ENCODE assay signal across 8 cellular contexts in the genomic region with DNA sequence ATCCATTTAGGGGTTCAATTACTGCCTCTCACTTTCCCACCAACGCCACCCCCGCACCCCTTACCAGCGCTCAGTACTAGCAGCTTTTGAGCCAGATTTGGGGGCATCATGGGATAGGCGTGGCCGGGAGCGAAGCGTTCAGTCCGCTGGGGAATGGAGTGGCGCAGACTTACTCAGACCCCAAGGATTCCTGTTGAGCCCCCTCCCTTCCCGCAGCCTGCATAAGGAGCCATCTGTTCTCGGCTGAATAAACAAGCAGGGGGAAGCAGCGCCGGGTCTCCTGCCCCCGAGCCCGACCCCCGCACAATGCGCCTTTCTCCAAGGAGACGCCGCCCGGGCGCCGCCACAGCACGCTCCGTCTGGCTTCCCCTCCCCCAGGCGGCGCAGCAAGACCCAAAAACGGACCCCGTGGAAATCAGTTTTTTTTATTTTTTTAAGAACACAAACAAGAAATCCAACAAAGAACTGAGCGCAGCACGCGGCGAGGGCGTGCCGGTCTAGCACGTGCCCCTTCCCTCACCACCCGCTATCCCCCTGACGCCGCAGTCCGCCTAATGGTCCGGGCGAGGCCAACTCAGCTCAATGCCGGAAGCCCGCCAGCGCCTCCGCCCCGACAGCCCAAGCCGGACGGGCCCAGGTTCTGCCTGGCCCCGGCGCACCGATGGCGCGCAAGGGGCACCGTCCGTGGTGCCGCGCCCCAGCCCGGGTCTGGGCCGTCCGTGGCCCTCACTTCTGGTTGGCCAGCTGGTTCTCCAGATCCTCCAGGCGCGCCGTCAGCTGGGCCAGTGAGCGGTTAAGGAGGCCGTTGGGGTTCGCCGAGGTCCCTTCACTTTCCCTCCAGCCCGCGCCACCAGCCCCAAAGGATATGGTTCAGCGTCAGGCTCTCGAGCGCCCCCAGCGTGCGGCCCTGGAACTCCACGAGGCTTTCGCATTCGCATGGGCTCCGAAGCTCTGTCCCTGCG. TPM values are rescaled to one million over a fixed set of nuclear protein-coding genes. Genes with fewer than 3 reads are reported as not detected.
DNase-seq lines count a peak whose midpoint lies in the region; ATAC-seq and TF ChIP-seq lines count a peak whose summit lies in the region.

No MANE protein-coding gene starts in this region.

- H3K4me2 ChIP-seq in H9 (ENCODE audit: insufficient read depth, insufficient read length, low read length) = peak overlapping the region; percentile 64

- H3K9me3 ChIP-seq in H9 (ENCODE audit: control insufficient read depth, low read depth, low read length) = no peaks in the 10 kb centered on the region
- no peaks in the 10 kb centered on the region for H3K9me3 ChIP-seq in colonic mucosa

- peak; percentile 99 for TF ChIP-seq CTCF in C4-2B (conservative IDR thresholded peaks at IDR 0.05)
- peak; percentile 93 for TF ChIP-seq CTCF in H9 (conservative IDR thresholded peaks at IDR 0.05)
- peak; percentile 94 for TF ChIP-seq CTCF in colonic mucosa (IDR thresholded peaks at IDR 0.05)

- H4K91ac ChIP-seq in H9 (ENCODE audit: insufficient read length, low read depth, low read length) = no peak overlapping the region

- peaks cover 8 to 13% of the 10 kb centered on the region in 2 experiments for H3K4me1 Mint-ChIP-seq in H9

- peak overlapping the region; percentile 62 for H3K4me3 ChIP-seq in colonic mucosa

- H2BK12ac ChIP-seq in H9 (ENCODE audit: insufficient read length, low read depth, low read length) = peak overlapping the region; percentile 36

- H3K4me3 Mint-ChIP-seq in H9 = peak overlapping the region; percentile 71 to 79

- peaks cover 21% of the 10 kb centered on the region in 2 experiments for H3K9me3 Mint-ChIP-seq in H9

- H4K20me1 ChIP-seq in H9 (ENCODE audit: control insufficient read depth, insufficient read depth, insufficient read length) = no peaks in the 10 kb centered on the region

- peaks cover 67% of the 10 kb centered on the region for H3K27me3 Mint-ChIP-seq in H9 (ENCODE audit: low read depth)

- H3K27me3 ChIP-seq in H9 (ENCODE audit: insufficient read depth, low read length) (peaks cover 5% of the 10 kb centered on the region; the same call in 1 of the 2 replicates), colonic mucosa (peaks cover 7% of the 10 kb centered on the region)

- H4K8ac ChIP-seq in H9 (replicated peaks; ENCODE audit: insufficient read length, low read depth, low read length) = peak overlapping the region; percentile 25

- H3K56ac ChIP-seq in H9 (ENCODE audit: insufficient read length, low read depth, low read length) = no peak overlapping the region

- H4K5ac ChIP-seq in H9 (ENCODE audit: insufficient read length, low read depth, low read length) = no peak overlapping the region

- H2BK5ac ChIP-seq in H9 (ENCODE audit: insufficient read length, low read length) = no peak overlapping the region

- no peaks in the 10 kb centered on the region for H3K36me3 ChIP-seq in colonic mucosa

- H3K4me1 ChIP-seq in H9 (ENCODE audit: insufficient read depth, low read length) (peaks cover 2% of the 10 kb centered on the region; the same call in 1 of the 2 replicates), colonic mucosa (peaks cover 5% of the 10 kb centered on the region)

- no peaks in the 10 kb centered on the region for H3K79me2 ChIP-seq in H9 (ENCODE audit: insufficient read depth, low read length)

- no peak overlapping the region for H2BK120ac ChIP-seq in H9 (ENCODE audit: low read depth, low read length, poor library complexity, severe bottlenecking)

- no peak for ATAC-seq in HG03097 (IDR thresholded peaks at IDR 0.05; ENCODE audit: low FRiP score, unreplicated experiment)

- no peak overlapping the region for H3T11ph ChIP-seq in H9 (ENCODE audit: low read length)

- H3K18ac ChIP-seq in H9 (ENCODE audit: insufficient read length, low read depth, low read length) = peak overlapping the region; percentile 60

- H3K4ac ChIP-seq in H9 (ENCODE audit: low read depth, low read length) = no peak overlapping the region

- H3K27ac Mint-ChIP-seq in H9 = peak overlapping the region in 1 of 3 experiments; percentile 53; a peak in 1 of 7 replicates

- no peak overlapping the region for H2AK5ac ChIP-seq in H9 (ENCODE audit: insufficient read length, low read length)

- peaks cover 12% of the 10 kb centered on the region for H3K23me2 ChIP-seq in H9 (ENCODE audit: insufficient read length, low read depth, low read length, poor library complexity, severe bottlenecking)

- no peak overlapping the region for H2BK15ac ChIP-seq in H9 (ENCODE audit: low read depth, low read length)

- peak overlapping the region; percentile 95 for H3K14ac ChIP-seq in H9 (ENCODE audit: insufficient read depth, low read length)

- peak; percentile 91 for DNase-seq in H9
- DNase-seq in NCI-H2196 treated with DMSO at 0.1 percent for 48 hours (lab: John Stamatoyannopoulos, UW; ENCODE audit: unreplicated experiment) = peak; percentile 67
- DNase-seq in activated CD4-positive, alpha-beta T cell treated with anti-CD3 and anti-CD28 coated beads for 48 hours = peak; percentile 92
- peak; percentile 89 for DNase-seq in colonic mucosa
- DNase-seq in left kidney (ENCODE audit: low read depth, low spot score) = peak; percentile 94
- peak; percentile 79 to 83 for DNase-seq in stimulated activated CD4-positive, alpha-beta T cell treated with anti-CD3 and anti-CD28 coated beads, Interleukin-1b, Interleukin-23, amount 100 ng/mL, for 4 hours (ENCODE audit: low read depth in 2 of 2)

- peak overlapping the region; percentile 66 for H3K27ac ChIP-seq in C4-2B
- no peak overlapping the region for H3K27ac ChIP-seq in H9 (ENCODE audit: insufficient read length, low read depth, low read length)
- no peak overlapping the region for H3K27ac ChIP-seq in colonic mucosa

- H3K79me1 ChIP-seq in H9 (ENCODE audit: insufficient read depth, low read depth, low read length, poor library complexity, severe bottlenecking) = no peaks in the 10 kb centered on the region

- WGBS in H9 (ENCODE audit: extremely low coverage, insufficient read length, low lambda C conversion rate) = no CpG with 5 or more reads among the region's 79 CpGs

- peak overlapping the region; percentile 1 for H3K9ac ChIP-seq in H9 (ENCODE audit: extremely low read depth, insufficient read length, low read length)
- H3K9ac ChIP-seq in colonic mucosa (ENCODE audit: low read depth in 2 of 2, low read length in 2 of 2) = peak overlapping the region; percentile 40 to 68

- H2AFZ ChIP-seq in H9 (ENCODE audit: low read length) = peak overlapping the region; percentile 50

- intact Hi-C loops in colonic mucosa (cut with DNase I) = loop anchor here (5.0 to 10.0 kb wide), 4 partner anchors 56 to 249 kb away; no protein-coding TSS in a partner anchor

- H2BK20ac ChIP-seq in H9 (ENCODE audit: low read depth, low read length, poor library complexity, severe bottlenecking) = no peak overlapping the region

- H3K23ac ChIP-seq in H9 (ENCODE audit: insufficient read length, low read depth, low read length) = no peak overlapping the region

- H3K36me3 Mint-ChIP-seq in H9 (ENCODE audit: insufficient read depth in 1 of 3, low read depth in 3 of 3) = peaks cover 5 to 15% (median 9%) of the 10 kb centered on the region in 3 experiments; a peak in 6 of 7 replicates

RNA-seq across cellular contexts. Expression of a gene that starts 13.3 kb away (rescaled TPM):
- 0.28 TPM in 1 of 2 replicates, not detected in the other for total RNA-seq in H9 (2021)
- total RNA-seq in colonic mucosa = under 1 TPM in 1 of 2 donors, not detected in 1; 0.74 TPM

RNA-seq across cellular contexts. Expression of a gene that starts 14.8 kb away (rescaled TPM):
- 0.11 TPM in 1 of 2 replicates, not detected in the other for total RNA-seq in H9 (2021)
- total RNA-seq in colonic mucosa = under 1 TPM in 1 of 2 donors, not detected in 1; 0.47 TPM

RNA-seq across cellular contexts. Expression of a gene that starts 39.0 kb away (rescaled TPM):
- total RNA-seq in H9 (2021) = not detected in 2 replicates
- 100 to 1,000 TPM; 109 to 113 TPM for total RNA-seq in colonic mucosa

RNA-seq across cellular contexts. Expression of a gene that starts 54.9 kb away (rescaled TPM):
- total RNA-seq in H9 (2021) (50.7 and 54.3 TPM in 2 replicates), colonic mucosa (100 to 1,000 TPM in 1 of 2 donors, 10 to 100 TPM in 1; 70.9 to 146 TPM)

Comparison
In these comparisons a context has a peak if more than half of its experiments do, and no peak if none do; other contexts are left out.
1. RNA of a gene that starts 39.0 kb away (total RNA-seq): 109 to 113 TPM in colonic mucosa; not detected in H9; every median in the first group is over 10 times any median in the second.
2. Peak in every context shown above with its lines, with median percentiles within 50 percentile points of each other: CTCF ChIP-seq and DNase-seq.